ENCODE assay signal across 16 cellular contexts in the genomic region with DNA sequence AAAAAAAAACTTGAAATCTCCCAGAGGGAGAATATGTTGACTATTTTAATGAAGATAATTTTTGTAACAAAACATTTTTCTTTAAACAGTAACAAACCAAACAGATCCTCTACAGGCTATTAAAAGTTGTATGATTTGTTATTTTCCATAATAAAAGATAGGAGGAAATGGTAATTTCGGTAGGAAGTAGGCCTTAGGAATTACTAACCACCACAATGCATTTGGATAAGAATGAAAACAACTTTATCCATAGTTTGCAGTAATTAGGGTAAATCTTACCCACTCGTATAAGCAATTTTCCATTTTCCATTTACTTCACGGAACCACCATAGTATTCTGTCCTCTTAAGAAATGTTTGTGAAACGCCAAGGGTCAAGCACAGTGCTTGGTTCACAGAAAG.
"Had no signal": no experiment of that assay in that cellular context is flagged by ENCODE, and none has a peak within 500 bp of the region (broad histone marks: within the 10 kb centered on the region; RNA-seq: fewer than 3 reads in every experiment).

No MANE protein-coding gene starts in this region.

- H3K4me3 ChIP-seq: esophagus squamous epithelium had no signal

- H3K4me3 Mint-ChIP-seq: activated CD4-positive, alpha-beta T cell treated with anti-CD3 and anti-CD28 coated beads, Interleukin-2, amount 10 ng/mL, durations not matched to agents 24 days and 14 days; activated CD8-positive, alpha-beta T cell treated with anti-CD3 and anti-CD28 coated beads, Interleukin-2, amount 10 ng/mL, durations not matched to agents 7 days and 5 days; activated T-cell treated with anti-CD3 and anti-CD28 coated beads, Interleukin-2, amount 50 U/mL, for 72 hours; stimulated activated memory B cell treated with anti-CD40 and anti-IgM and Interleukin-4, amounts not matched to agents 10 μg/mL and 1 μg/mL and 100 μg/mL, for 72 hours had no signal

- H3K27ac Mint-ChIP-seq: activated CD4-positive, alpha-beta T cell treated with anti-CD3 and anti-CD28 coated beads, Interleukin-2, amount 10 ng/mL, durations not matched to agents 24 days and 14 days; activated CD8-positive, alpha-beta T cell treated with anti-CD3 and anti-CD28 coated beads, Interleukin-2, amount 10 ng/mL, durations not matched to agents 7 days and 5 days; activated naive CD4-positive, alpha-beta T cell treated with anti-CD3 and anti-CD28 coated beads, Interleukin-2, amount 50 U/mL, for 72 hours; activated T-cell treated with anti-CD3 and anti-CD28 coated beads, Interleukin-2, amount 50 U/mL, for 72 hours; stimulated activated memory B cell treated with anti-CD40 and anti-IgM and Interleukin-4, amounts not matched to agents 10 μg/mL and 1 μg/mL and 100 μg/mL, for 72 hours had no signal

- H3K36me3 ChIP-seq: esophagus squamous epithelium had no signal

- ATAC-seq: activated CD8-positive, alpha-beta T cell treated with anti-CD3 and anti-CD28 coated beads, Interleukin-2, amount 10 ng/mL, durations not matched to agents 7 days and 5 days; activated naive CD4-positive, alpha-beta T cell treated with anti-CD3 and anti-CD28 coated beads, Interleukin-2, amount 50 U/mL, for 72 hours; activated T-cell treated with anti-CD3 and anti-CD28 coated beads, Interleukin-2, amount 50 U/mL, for 72 hours; left lobe of liver; stimulated activated memory B cell treated with anti-CD40 and anti-IgM and Interleukin-4, amounts not matched to agents 10 μg/mL and 1 μg/mL and 100 μg/mL, for 72 hours had no signal

- FAIRE-seq: TTC549 had no signal

- H3K27ac ChIP-seq: esophagus squamous epithelium had no signal

- H3K27me3 Mint-ChIP-seq: stimulated activated memory B cell treated with anti-CD40 and anti-IgM and Interleukin-4, amounts not matched to agents 10 μg/mL and 1 μg/mL and 100 μg/mL, for 72 hours had no signal

- H3K36me3 Mint-ChIP-seq: naive B cell; stimulated activated memory B cell treated with anti-CD40 and anti-IgM and Interleukin-4, amounts not matched to agents 10 μg/mL and 1 μg/mL and 100 μg/mL, for 72 hours had no signal

- DNase-seq: activated CD4-positive, alpha-beta T cell treated with anti-CD3 and anti-CD28 coated beads, Interleukin-2, amount 10 ng/mL, durations not matched to agents 24 days and 14 days; activated CD4-positive, CD25-positive, alpha-beta regulatory T cell; activated CD8-positive, alpha-beta memory T cell treated with anti-CD3 and anti-CD28 coated beads, Interleukin-2, amount 50 U/mL, for 4 hours; activated CD8-positive, alpha-beta T cell treated with anti-CD3 and anti-CD28 coated beads, Interleukin-2, amount 10 ng/mL, durations not matched to agents 7 days and 5 days; activated gamma-delta T cell; activated T-cell treated with anti-CD3 and anti-CD28 coated beads, Interleukin-2, amount 50 U/mL, for 72 hours; esophagus squamous epithelium; foreskin fibroblast; hypothalamus; naive B cell; posterior cingulate gyrus; stimulated activated CD4-positive, alpha-beta T cell treated with anti-CD3 and anti-CD28 coated beads, Interleukin-2, amount 100 ng/mL, for 48 hours had no signal

- H3K9me3 Mint-ChIP-seq: stimulated activated memory B cell treated with anti-CD40 and anti-IgM and Interleukin-4, amounts not matched to agents 10 μg/mL and 1 μg/mL and 100 μg/mL, for 72 hours had no signal
